Comparison of ENCODE assay signal across 22 cellular contexts in the genomic region with DNA sequence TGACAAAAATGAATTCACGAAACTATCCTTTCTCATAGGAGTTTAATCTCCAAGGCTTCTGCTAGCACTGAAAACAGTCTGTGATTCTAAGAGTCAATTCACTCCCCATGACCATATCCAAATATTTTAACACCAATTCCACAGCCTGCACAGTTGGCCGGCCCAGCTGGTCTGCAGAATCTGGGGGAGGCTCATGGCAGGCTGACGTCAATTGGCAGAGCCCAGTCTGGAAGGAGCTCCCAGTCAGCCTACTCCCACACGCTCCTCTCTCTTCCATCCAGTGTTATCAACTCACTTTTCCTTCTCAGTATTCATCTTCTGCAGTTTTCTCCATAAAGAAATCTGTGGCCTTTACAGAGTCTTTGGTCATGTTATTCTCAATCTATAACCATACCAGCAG.
A peak's percentile ranks its signal among the peaks of the same experiment; 100 is the strongest.
DNase-seq lines count a peak whose midpoint lies in the region; ATAC-seq, FAIRE-seq and TF ChIP-seq lines count a peak whose summit lies in the region.
"Had no signal": no experiment of that assay in that cellular context is flagged by ENCODE, and none has a peak within 500 bp of the region (broad histone marks: within the 10 kb centered on the region; RNA-seq: fewer than 3 reads in every experiment).

No MANE protein-coding gene starts in this region.

- DNase-seq in AG10803 (ENCODE audit: low read depth) (peak; percentile 68), cerebellar cortex (ENCODE audit: low spot score) (peak; percentile 93), left ventricle myocardium superior (peak; percentile 81), pancreas (no peak), GM20000 (ENCODE audit: low spot score) (no peak)
- DNase-seq in stimulated activated CD4-positive, alpha-beta T cell treated with anti-CD3 and anti-CD28 coated beads, Interleukin-1b, Interleukin-23, amount 100 ng/mL, for 48 hours: no peak
- DNase-seq in stimulated activated CD4-positive, alpha-beta T cell treated with anti-CD3 and anti-CD28 coated beads, Interleukin-4, amount 100 ng/mL, for 24 hours: no peak
- DNase-seq: activated CD4-positive, alpha-beta T cell treated with anti-CD3 and anti-CD28 coated beads, Interleukin-2, amount 50 U/mL, for 1 hour; activated T-cell treated with anti-CD3 and anti-CD28 coated beads, Interleukin-2, amount 50 U/mL, for 48 hours; CD8-positive, alpha-beta memory T cell; colonic mucosa; EL; naive thymus-derived CD8-positive, alpha-beta T cell; NCI-H2081; NCI-H526 had no signal

- no peaks in the 10 kb centered on the region for H3K4me1 ChIP-seq in pancreas
- H3K4me1 ChIP-seq: A549, colonic mucosa had no signal

- H3K36me3 ChIP-seq in pancreas: no peaks in the 10 kb centered on the region
- H3K36me3 ChIP-seq: colonic mucosa, tibial nerve had no signal

- 63 to 75% methylated on average over 4 of the region's 4 CpGs for WGBS in pancreas, 2 donors

- no peak overlapping the region for H3K27ac ChIP-seq in pancreas
- H3K27ac ChIP-seq: A549, colonic mucosa, epithelial cell of prostate, tibial nerve had no signal

- intact Hi-C loops in left ventricle myocardium superior (cut with micrococcal nuclease) (no loop called here), pancreas (cut with DNase I) (no loop called here)

- H3K27me3 ChIP-seq in pancreas: peaks cover 0 to 3% (median 0%) of the 10 kb centered on the region in 4 donors
- H3K27me3 ChIP-seq: colonic mucosa, tibial nerve had no signal

- no peak for FAIRE-seq in pancreas (lab: Jason Lieb, UNC)
- FAIRE-seq: A549, H54 had no signal

- H3K4me3 ChIP-seq in AG10803 (ENCODE audit: low read length) (no peak overlapping the region), pancreas (no peak overlapping the region)
- H3K4me3 ChIP-seq: A549, colonic mucosa, tibial nerve had no signal

- H3K9me3 ChIP-seq in pancreas: peaks cover 0 to 3% (median 1%) of the 10 kb centered on the region in 4 donors
- H3K9me3 ChIP-seq: colonic mucosa had no signal

- ATAC-seq in left ventricle myocardium superior (peak; percentile 97), pancreas (peak in 3 of 4 donors; percentile 37 to 75 (median 42)), HG03520 (IDR thresholded peaks at IDR 0.05; ENCODE audit: unreplicated experiment) (no peak)
- ATAC-seq: A549; left lobe of liver; naive thymus-derived CD8-positive, alpha-beta T cell; SK-N-SH treated with all-trans-retinoic acid at 6 μM for 48 hours had no signal

- no peak for TF ChIP-seq CTCF in AG10803 (conservative IDR thresholded peaks at IDR 0.05; ENCODE audit: low read length)
- TF ChIP-seq CTCF in pancreas (IDR thresholded peaks at IDR 0.05): no peak
- no peak for TF ChIP-seq CTCF in GM20000 (IDR thresholded peaks at IDR 0.05; ENCODE audit: extremely low read depth, missing control alignments)

Comparison
In these comparisons a context has a peak if more than half of its experiments do, and no peak if none do; other contexts are left out.
1. DNase-seq: peak in AG10803 (single experiment), cerebellar cortex (single experiment) and left ventricle myocardium superior (single experiment); none in pancreas (0 of 6), stimulated activated CD4-positive, alpha-beta T cell treated with anti-CD3 and anti-CD28 coated beads, Interleukin-1b, Interleukin-23, amount 100 ng/mL, for 48 hours (single experiment), GM20000 (single experiment) and stimulated activated CD4-positive, alpha-beta T cell treated with anti-CD3 and anti-CD28 coated beads, Interleukin-4, amount 100 ng/mL, for 24 hours (single experiment).